Comparison of ENCODE assay signal across 22 cellular contexts in genomic region chr10:78971094-78971682, GRCh38.
DNase-seq lines count a peak whose midpoint lies in the region; ATAC-seq and TF ChIP-seq lines count a peak whose summit lies in the region.
"Had no signal": no experiment of that assay in that cellular context is flagged by ENCODE, and none has a peak within 500 bp of the region (broad histone marks: within the 10 kb centered on the region; RNA-seq: fewer than 3 reads in every experiment).

No MANE protein-coding gene starts in this region.

- no peak overlapping the region for H2AFZ ChIP-seq in ACC112 (ENCODE audit: low read length, unreplicated experiment)

- ATAC-seq in GM18868 (IDR thresholded peaks at IDR 0.05; ENCODE audit: unreplicated experiment): no peak
- ATAC-seq: activated naive CD4-positive, alpha-beta T cell treated with anti-CD3 and anti-CD28 coated beads, Interleukin-2, amount 50 U/mL, for 72 hours; naive thymus-derived CD8-positive, alpha-beta T cell had no signal

- no peaks in the 10 kb centered on the region for H3K36me3 Mint-ChIP-seq in neural crest cell (ENCODE audit: low read depth)
- H3K36me3 Mint-ChIP-seq in activated T-helper 2 cell treated with anti-CD3 and anti-CD28 coated beads, Interferon-gamma antibody, Interleukin-2, Interleukin-4, amounts not matched to agents 10 μg/mL and 5 μg/mL and 100 μg/mL, durations not matched to agents 14 hours and 24 hours and 36 hours (ENCODE audit: low read depth): no peaks in the 10 kb centered on the region
- H3K36me3 Mint-ChIP-seq: activated naive CD4-positive, alpha-beta T cell treated with anti-CD3 and anti-CD28 coated beads, Interleukin-2, amount 50 U/mL, for 72 hours; naive thymus-derived CD8-positive, alpha-beta T cell had no signal

- no peak overlapping the region for H3K4me3 Mint-ChIP-seq in neural crest cell
- H3K4me3 Mint-ChIP-seq in activated T-helper 2 cell treated with anti-CD3 and anti-CD28 coated beads, Interferon-gamma antibody, Interleukin-2, Interleukin-4, amounts not matched to agents 10 μg/mL and 5 μg/mL and 100 μg/mL, durations not matched to agents 14 hours and 24 hours and 36 hours (ENCODE audit: low read depth): no peak overlapping the region
- H3K4me3 Mint-ChIP-seq: activated T-cell treated with anti-CD3 and anti-CD28 coated beads, Interleukin-2, amount 50 U/mL, for 24 hours had no signal

- no peak overlapping the region for H3K4me3 ChIP-seq in ACC112 (ENCODE audit: low read depth, low read length)
- no peak overlapping the region for H3K4me3 ChIP-seq in HEK293 (ENCODE audit: low read depth, low read length)
- H3K4me3 ChIP-seq in brain microvascular endothelial cell (ENCODE audit: low read depth, low read length): no peak overlapping the region
- H3K4me3 ChIP-seq in SJCRH30: no peak overlapping the region
- H3K4me3 ChIP-seq: SJSA1, skin epidermis, uterus had no signal

- H3K36me3 ChIP-seq in ACC112 (ENCODE audit: insufficient read depth, low read length) (no peaks in the 10 kb centered on the region), HEK293 (ENCODE audit: control insufficient read depth in 2 of 2, insufficient read depth in 1 of 2, low read length in 2 of 2) (no peaks in the 10 kb centered on the region), brain microvascular endothelial cell (replicated peaks) (no peaks in the 10 kb centered on the region), SJCRH30 (no peaks in the 10 kb centered on the region)
- H3K36me3 ChIP-seq: SJSA1, uterus had no signal

- CTCF ChIA-PET in HEK293 (lab: Yijun Ruan, JAX): interaction anchor here (0.6 to 1.0 kb wide), 2 partner anchors 224 to 924 kb away, joined by 3 to 5 read pairs; no protein-coding TSS in a partner anchor

- no peaks in the 10 kb centered on the region for H3K9me3 ChIP-seq in HEK293 (ENCODE audit: control insufficient read depth, insufficient read depth, low read depth, low read length)
- no peaks in the 10 kb centered on the region for H3K9me3 ChIP-seq in SJCRH30 (replicated peaks)
- H3K9me3 ChIP-seq: SJSA1, uterus had no signal

- TF ChIP-seq CTCF in HEK293 (tag by site-specific recombination; IDR thresholded peaks at IDR 0.05) (no peak), brain microvascular endothelial cell (IDR thresholded peaks at IDR 0.05; ENCODE audit: low read depth, low read length, missing control alignments) (peak; percentile 35), neural crest cell (conservative IDR thresholded peaks at IDR 0.05) (peak; percentile 16)

- intact Hi-C loops in activated T-helper 2 cell treated with anti-CD3 and anti-CD28 coated beads, Interferon-gamma antibody, Interleukin-2, Interleukin-4, amounts not matched to agents 10 μg/mL and 5 μg/mL and 100 μg/mL, durations not matched to agents 14 hours and 24 hours and 36 hours (cut with micrococcal nuclease): loop anchor here (5.0 to 10.0 kb wide), 5 partner anchors 76 to 939 kb away; partner anchors contain the start of genes RPS24 and ZCCHC24

- no peaks in the 10 kb centered on the region for H3K27me3 Mint-ChIP-seq in neural crest cell (ENCODE audit: low read depth)
- H3K27me3 Mint-ChIP-seq in activated T-helper 2 cell treated with anti-CD3 and anti-CD28 coated beads, Interferon-gamma antibody, Interleukin-2, Interleukin-4, amounts not matched to agents 10 μg/mL and 5 μg/mL and 100 μg/mL, durations not matched to agents 14 hours and 24 hours and 36 hours (ENCODE audit: low read depth): no peaks in the 10 kb centered on the region
- H3K27me3 Mint-ChIP-seq: activated T-cell treated with anti-CD3 and anti-CD28 coated beads, Interleukin-2, amount 50 U/mL, for 24 hours; CD4-positive, alpha-beta memory T cell; naive thymus-derived CD8-positive, alpha-beta T cell had no signal

- peaks cover 7% of the 10 kb centered on the region for H3K79me2 ChIP-seq in ACC112 (ENCODE audit: control insufficient read depth, insufficient read depth, low read length, unreplicated experiment)

- H3K9me3 Mint-ChIP-seq in neural crest cell: no peaks in the 10 kb centered on the region
- no peaks in the 10 kb centered on the region for H3K9me3 Mint-ChIP-seq in activated T-helper 2 cell treated with anti-CD3 and anti-CD28 coated beads, Interferon-gamma antibody, Interleukin-2, Interleukin-4, amounts not matched to agents 10 μg/mL and 5 μg/mL and 100 μg/mL, durations not matched to agents 14 hours and 24 hours and 36 hours
- H3K9me3 Mint-ChIP-seq: activated naive CD4-positive, alpha-beta T cell treated with anti-CD3 and anti-CD28 coated beads, Interleukin-2, amount 50 U/mL, for 72 hours; activated T-cell treated with anti-CD3 and anti-CD28 coated beads, Interleukin-2, amount 50 U/mL, for 24 hours; CD4-positive, alpha-beta memory T cell; naive thymus-derived CD8-positive, alpha-beta T cell had no signal

- peaks cover 36% of the 10 kb centered on the region for H3K4me1 ChIP-seq in ACC112 (ENCODE audit: control insufficient read depth, insufficient read depth, low read length, unreplicated experiment)
- H3K4me1 ChIP-seq in HEK293 (ENCODE audit: control insufficient read depth, insufficient read depth, low read length): peaks cover 11% of the 10 kb centered on the region
- H3K4me1 ChIP-seq in SJCRH30: peaks cover 22% of the 10 kb centered on the region

- no peaks in the 10 kb centered on the region for H3K27me3 ChIP-seq in ACC112 (ENCODE audit: insufficient read depth, low read length)
- no peaks in the 10 kb centered on the region for H3K27me3 ChIP-seq in brain microvascular endothelial cell (replicated peaks)
- H3K27me3 ChIP-seq in SJCRH30: no peaks in the 10 kb centered on the region
- H3K27me3 ChIP-seq: SJSA1, uterus had no signal

- no peak for DNase-seq in brain microvascular endothelial cell
- no peak for DNase-seq in neural crest cell (ENCODE audit: low read depth, low spot score)
- DNase-seq in RPMI8226: no peak
- DNase-seq in SJCRH30: no peak
- DNase-seq in activated T-helper 2 cell treated with anti-CD3 and anti-CD28 coated beads, Interferon-gamma antibody, Interleukin-2, Interleukin-4, amounts not matched to agents 10 μg/mL and 5 μg/mL and 100 μg/mL, durations not matched to agents 14 hours and 24 hours and 36 hours (ENCODE audit: low spot score): no peak
- DNase-seq: activated CD4-positive, alpha-beta T cell treated with anti-CD3 and anti-CD28 coated beads, Interleukin-2, amount 50 U/mL, for 48 hours; activated T-cell treated with anti-CD3 and anti-CD28 coated beads, Interleukin-2, amount 50 U/mL, for 24 hours; CD4-positive, alpha-beta memory T cell; foreskin melanocyte; naive thymus-derived CD8-positive, alpha-beta T cell; NCI-H1417 treated with DMSO at 0.1 percent for 48 hours; NCI-H2171; stimulated activated CD4-positive, alpha-beta T cell treated with anti-CD3 and anti-CD28 coated beads, Interleukin-4, amount 100 ng/mL, for 1 hour; T-helper 2 cell; uterus had no signal

- POLR2A ChIA-PET in HEK293 (lab: Yijun Ruan, JAX): interaction anchor here (0.9 kb wide), 1 partner anchor 28 kb away, joined by 3 read pairs; no protein-coding TSS in a partner anchor

- H3K27ac ChIP-seq in ACC112 (ENCODE audit: low read depth, low read length) (peak overlapping the region; percentile 93), HEK293 (ENCODE audit: extremely low read depth, low read depth, low read length) (no peak overlapping the region), brain microvascular endothelial cell (no peak overlapping the region), SJCRH30 (no peak overlapping the region)
- H3K27ac ChIP-seq: VCaP had no signal

- peaks cover 74% of the 10 kb centered on the region for H3K4me1 Mint-ChIP-seq in neural crest cell
- peaks cover 24% of the 10 kb centered on the region for H3K4me1 Mint-ChIP-seq in activated T-helper 2 cell treated with anti-CD3 and anti-CD28 coated beads, Interferon-gamma antibody, Interleukin-2, Interleukin-4, amounts not matched to agents 10 μg/mL and 5 μg/mL and 100 μg/mL, durations not matched to agents 14 hours and 24 hours and 36 hours (ENCODE audit: low read depth)

- in situ Hi-C loops in brain microvascular endothelial cell (cut with HindIII; ENCODE audit: low pct_ligation_motif_present, low sequenced_read_pairs): no loop called here

- peak overlapping the region; percentile 86 for H3K27ac Mint-ChIP-seq in neural crest cell (ENCODE audit: unreplicated experiment)
- H3K27ac Mint-ChIP-seq in activated T-helper 2 cell treated with anti-CD3 and anti-CD28 coated beads, Interferon-gamma antibody, Interleukin-2, Interleukin-4, amounts not matched to agents 10 μg/mL and 5 μg/mL and 100 μg/mL, durations not matched to agents 14 hours and 24 hours and 36 hours: no peak overlapping the region
- H3K27ac Mint-ChIP-seq: activated naive CD4-positive, alpha-beta T cell treated with anti-CD3 and anti-CD28 coated beads, Interleukin-2, amount 50 U/mL, for 72 hours had no signal

TF ChIP-seq in HEK293, 187 proteins besides CTCF, POLR2A, EP300 and RAD21:
- TF ChIP-seq ZNF610 (tag by site-specific recombination; IDR thresholded peaks at IDR 0.05; ENCODE audit: borderline replicate concordance): no peak
- no peak for TF ChIP-seq ZNF521 (tag by site-specific recombination; IDR thresholded peaks at IDR 0.05)
- no peak for TF ChIP-seq ZNF785 (tag by site-specific recombination; IDR thresholded peaks at IDR 0.05)
- TF ChIP-seq ZNF121 (tag by site-specific recombination; IDR thresholded peaks at IDR 0.05): peak; percentile 29; the same call in 1 of the 2 replicates
- TF ChIP-seq ZNF19 (tag by site-specific recombination; IDR thresholded peaks at IDR 0.05; ENCODE audit: low read depth): no peak
